19 cellular contexts compared by ENCODE assay signal in genomic region chr19:32129141-32129540, GRCh38.
"Had no signal": no experiment of that assay in that cellular context is flagged by ENCODE, and none has a peak within 500 bp of the region (broad histone marks: within the 10 kb centered on the region; RNA-seq: fewer than 3 reads in every experiment).

No MANE protein-coding gene starts in this region.

- H3K9me3 ChIP-seq: adrenal gland, breast epithelium, gastrocnemius medialis had no signal

- H3K4me3 ChIP-seq: adrenal gland, breast epithelium, gastrocnemius medialis had no signal

- H3K27me3 Mint-ChIP-seq: activated CD4-positive, alpha-beta memory T cell treated with anti-CD3 and anti-CD28 coated beads for 36 hours; memory B cell; progenitor cell of endocrine pancreas had no signal

- H3K36me3 ChIP-seq: adrenal gland, breast epithelium, gastrocnemius medialis had no signal

- H3K4me1 Mint-ChIP-seq: stimulated activated naive CD8-positive, alpha-beta T cell treated with anti-CD3 and anti-CD28 coated beads, Interleukin-15, amount 100 ng/mL, for 72 hours had no signal

- H3K9me3 Mint-ChIP-seq: activated CD4-positive, alpha-beta memory T cell treated with anti-CD3 and anti-CD28 coated beads for 36 hours; natural killer cell; type B pancreatic cell had no signal

- DNase-seq: activated CD4-positive, alpha-beta memory T cell treated with anti-CD3 and anti-CD28 coated beads for 36 hours; activated gamma-delta T cell treated with Interleukin-2 at 50 U/mL for 16 hours; activated T-cell treated with anti-CD3 and anti-CD28 coated beads for 4 hours; adrenal gland; cerebellar nuclear complex; cortex of kidney; gastrocnemius medialis; kidney glomerular epithelial cell; natural killer cell; stimulated activated CD4-positive, alpha-beta T cell treated with anti-CD3 and anti-CD28 coated beads, Interleukin-4, amount 100 ng/mL, for 1 hour; stimulated activated naive CD8-positive, alpha-beta T cell treated with anti-CD3 and anti-CD28 coated beads, Interleukin-15, amount 100 ng/mL, for 72 hours had no signal

- H3K27ac Mint-ChIP-seq: activated CD4-positive, alpha-beta memory T cell treated with anti-CD3 and anti-CD28 coated beads for 36 hours; activated naive CD4-positive, alpha-beta T cell treated with anti-CD3 and anti-CD28 coated beads, Interleukin-2, amount 50 U/mL, for 72 hours; activated T-helper 1 cell treated with anti-CD3 and anti-CD28 coated beads, Interleukin-12 subunit alpha, Interleukin-12 subunit beta, Interleukin-2, Interleukin-4 antibody, amounts not matched to agents 30 ng/mL and 10 ng/mL and 1 ng/mL, durations not matched to agents 14 hours and 24 hours and 36 hours; memory B cell; natural killer cell; progenitor cell of endocrine pancreas; stimulated activated naive CD8-positive, alpha-beta T cell treated with anti-CD3 and anti-CD28 coated beads, Interleukin-15, amount 100 ng/mL, for 72 hours; type B pancreatic cell had no signal

- H3K4me3 Mint-ChIP-seq: activated CD4-positive, alpha-beta memory T cell treated with anti-CD3 and anti-CD28 coated beads for 36 hours; activated T-helper 1 cell treated with anti-CD3 and anti-CD28 coated beads, Interleukin-12 subunit alpha, Interleukin-12 subunit beta, Interleukin-2, Interleukin-4 antibody, amounts not matched to agents 30 ng/mL and 10 ng/mL and 1 ng/mL, durations not matched to agents 14 hours and 24 hours and 36 hours; memory B cell; natural killer cell; stimulated activated naive CD8-positive, alpha-beta T cell treated with anti-CD3 and anti-CD28 coated beads, Interleukin-15, amount 100 ng/mL, for 72 hours; type B pancreatic cell had no signal

- H3K27ac ChIP-seq: adrenal gland, breast epithelium, gastrocnemius medialis had no signal

- H3K36me3 Mint-ChIP-seq: activated CD4-positive, alpha-beta memory T cell treated with anti-CD3 and anti-CD28 coated beads for 36 hours; activated naive CD4-positive, alpha-beta T cell treated with anti-CD3 and anti-CD28 coated beads, Interleukin-2, amount 50 U/mL, for 72 hours; memory B cell; natural killer cell; type B pancreatic cell had no signal

- ATAC-seq: activated naive CD4-positive, alpha-beta T cell treated with anti-CD3 and anti-CD28 coated beads, Interleukin-2, amount 50 U/mL, for 72 hours; gastrocnemius medialis; natural killer cell; stimulated activated naive CD8-positive, alpha-beta T cell treated with anti-CD3 and anti-CD28 coated beads, Interleukin-15, amount 100 ng/mL, for 72 hours had no signal

- H3K4me1 ChIP-seq: adrenal gland, breast epithelium, gastrocnemius medialis had no signal

- FAIRE-seq: astrocyte, small intestine had no signal
